Comparison of ENCODE assay signal across 13 cellular contexts in genomic region chr9:84136119-84136868, GRCh38.
DNase-seq lines count a peak whose midpoint lies in the region; FAIRE-seq and TF ChIP-seq lines count a peak whose summit lies in the region.
"Had no signal": no experiment of that assay in that cellular context is flagged by ENCODE, and none has a peak within 500 bp of the region (broad histone marks: within the 10 kb centered on the region; RNA-seq: fewer than 3 reads in every experiment).

No MANE protein-coding gene starts in this region.

- H3K4me3 ChIP-seq in bronchial epithelial cell (ENCODE audit: low read depth, low read length) (no peak overlapping the region), retinal pigment epithelial cell (ENCODE audit: low read length) (no peak overlapping the region)

- peaks cover 3% of the 10 kb centered on the region for H3K27me3 ChIP-seq in bronchial epithelial cell (ENCODE audit: control insufficient read depth, insufficient read depth, low read length)

- TF ChIP-seq CTCF in bronchial epithelial cell (IDR thresholded peaks at IDR 0.05; ENCODE audit: insufficient read depth, low read length, severe bottlenecking) (no peak), retinal pigment epithelial cell (conservative IDR thresholded peaks at IDR 0.05; ENCODE audit: low read depth, low read length) (no peak)

- DNase-seq in NCI-H1092 treated with DMSO at 0.1 percent for 48 hours (lab: John Stamatoyannopoulos, UW) (peak; percentile 48), NCI-H1092 (lab: John Stamatoyannopoulos, UW) (no peak), NCI-H345 (lab: John Stamatoyannopoulos, UW) (peak; percentile 70), bronchial epithelial cell (ENCODE audit: low read depth) (peak; percentile 95), retinal pigment epithelial cell (ENCODE audit: low read depth) (peak; percentile 46), NCI-H128 (lab: John Stamatoyannopoulos, UW; ENCODE audit: unreplicated experiment) (no peak), NCI-H446 treated with DMSO at 0.1 percent for 48 hours (lab: John Stamatoyannopoulos, UW) (no peak), ureter (ENCODE audit: low spot score) (no peak)
- DNase-seq: activated CD4-positive, alpha-beta T cell treated with anti-CD3 and anti-CD28 coated beads, Interleukin-2, amount 10 ng/mL, durations not matched to agents 7 days and 5 days; effector memory CD8-positive, alpha-beta T cell; Karpas-422; nucleus accumbens; stimulated activated CD4-positive, alpha-beta T cell treated with anti-CD3 and anti-CD28 coated beads, Interleukin-4, amount 100 ng/mL, for 24 hours had no signal

- FAIRE-seq in bronchial epithelial cell (lab: Jason Lieb, UNC), result no peak

- H3K36me3 ChIP-seq in bronchial epithelial cell (ENCODE audit: control insufficient read depth, insufficient read depth, low read length), result no peaks in the 10 kb centered on the region

Comparison
In these comparisons a context has a peak if more than half of its experiments do, and no peak if none do; other contexts are left out.
1. DNase-seq: peak in NCI-H1092 treated with DMSO at 0.1 percent for 48 hours (single experiment), NCI-H345 (single experiment), bronchial epithelial cell (single experiment) and retinal pigment epithelial cell (single experiment); none in NCI-H1092 (single experiment), NCI-H128 (single experiment), NCI-H446 treated with DMSO at 0.1 percent for 48 hours (single experiment) and ureter (single experiment).